ENCODE assay signal across 20 cellular contexts in the genomic region with DNA sequence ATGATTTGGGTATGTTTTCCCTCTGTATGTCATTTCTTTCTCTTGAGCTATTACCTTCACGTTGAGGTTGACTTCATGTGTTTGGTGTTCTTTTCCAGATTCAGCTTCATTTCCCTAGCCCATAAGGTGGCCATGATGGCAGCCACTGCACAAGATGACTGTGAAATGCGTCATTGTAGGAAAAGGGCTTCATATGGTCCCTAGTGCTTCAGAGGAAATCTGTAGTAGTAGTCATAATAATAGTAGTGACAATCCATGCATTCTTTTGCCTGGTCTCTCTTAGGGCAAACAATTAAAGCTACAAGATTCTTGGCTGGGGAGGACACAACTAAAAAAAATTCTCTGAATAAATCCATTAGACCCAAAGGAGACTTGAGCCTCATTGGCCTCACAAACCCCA. TPM values are rescaled to one million over a fixed set of nuclear protein-coding genes. Genes with fewer than 3 reads are reported as not detected.
A peak's percentile ranks its signal among the peaks of the same experiment; 100 is the strongest.
DNase-seq lines count a peak whose midpoint lies in the region; ATAC-seq and TF ChIP-seq lines count a peak whose summit lies in the region.
"Had no signal": no experiment of that assay in that cellular context is flagged by ENCODE, and none has a peak within 500 bp of the region (broad histone marks: within the 10 kb centered on the region; RNA-seq: fewer than 3 reads in every experiment).

No MANE protein-coding gene starts in this region.

- intact Hi-C loops in IMR-90 (cut with micrococcal nuclease) (loop anchor here (10.0 kb wide), 1 partner anchor 201 kb away; a partner anchor contains a TSS), mucosa of descending colon (cut with DNase I, micrococcal nuclease) (no loop called here)

- no peak for TF ChIP-seq CTCF in IMR-90 (conservative IDR thresholded peaks at IDR 0.05; ENCODE audit: low read depth, low read length)
- no peak for TF ChIP-seq CTCF in brain microvascular endothelial cell (IDR thresholded peaks at IDR 0.05; ENCODE audit: low read depth, low read length, missing control alignments)
- TF ChIP-seq CTCF in mucosa of descending colon (IDR thresholded peaks at IDR 0.05): no peak

- no peak for TF ChIP-seq POLR2A in IMR-90 (IDR thresholded peaks at IDR 0.05; ENCODE audit: low read depth, low read length)

- POLR2A ChIA-PET in IMR-90 (lab: Charles Lee; ENCODE audit: unreplicated experiment): no interaction called here

- peaks cover 10% of the 10 kb centered on the region; the same call in 1 of the 2 replicates for H3K9me1 ChIP-seq in IMR-90 (ENCODE audit: insufficient read depth, low read length)

- H3K4me1 Mint-ChIP-seq in stimulated activated effector memory CD8-positive, alpha-beta T cell treated with anti-CD3 and anti-CD28 coated beads, Interleukin-12 subunit alpha, Interleukin-12 subunit beta, amount 100 ng/mL, for 72 hours: peaks cover 13% of the 10 kb centered on the region

- H3K9ac ChIP-seq in IMR-90 (ENCODE audit: low read depth, low read length): no peak overlapping the region

- no peak overlapping the region for H3K4me2 ChIP-seq in IMR-90 (ENCODE audit: low read depth, low read length)

- H3K27me3 ChIP-seq in IMR-90 (ENCODE audit: control insufficient read depth, insufficient read depth, low read length) (no peaks in the 10 kb centered on the region), brain microvascular endothelial cell (replicated peaks) (no peaks in the 10 kb centered on the region)
- H3K27me3 ChIP-seq: MG63 had no signal

- H3K56ac ChIP-seq in IMR-90 (ENCODE audit: extremely low read depth, insufficient read depth, low read length): no peak overlapping the region; the same call in 1 of the 2 replicates

- no peaks in the 10 kb centered on the region for H3K9me3 Mint-ChIP-seq in stimulated activated effector memory CD8-positive, alpha-beta T cell treated with anti-CD3 and anti-CD28 coated beads, Interleukin-12 subunit alpha, Interleukin-12 subunit beta, amount 100 ng/mL, for 72 hours
- H3K9me3 Mint-ChIP-seq: CD4-positive, alpha-beta T cell had no signal

- H3K27ac ChIP-seq in IMR-90 (ENCODE audit: insufficient read depth, low read length): no peak overlapping the region
- H3K27ac ChIP-seq in brain microvascular endothelial cell: peak overlapping the region; percentile 57

- no peak overlapping the region for H3K27ac Mint-ChIP-seq in stimulated activated effector memory CD8-positive, alpha-beta T cell treated with anti-CD3 and anti-CD28 coated beads, Interleukin-12 subunit alpha, Interleukin-12 subunit beta, amount 100 ng/mL, for 72 hours
- H3K27ac Mint-ChIP-seq: B cell; CD4-positive, alpha-beta T cell had no signal

- CTCF ChIA-PET in IMR-90 (lab: Yijun Ruan, JAX): interaction anchor here (0.7 to 1.5 kb wide), 2 partner anchors 13 to 121 kb away, joined by 3 to 4 read pairs; no protein-coding TSS in a partner anchor

- peak overlapping the region; percentile 22; the same call in 1 of the 2 replicates for H2BK20ac ChIP-seq in IMR-90 (ENCODE audit: low read depth, low read length)

- no peaks in the 10 kb centered on the region for H3K36me3 Mint-ChIP-seq in stimulated activated effector memory CD8-positive, alpha-beta T cell treated with anti-CD3 and anti-CD28 coated beads, Interleukin-12 subunit alpha, Interleukin-12 subunit beta, amount 100 ng/mL, for 72 hours

- in situ Hi-C loops in IMR-90 (cut with MboI; ENCODE audit: low sequenced_read_pairs): no loop called here
- in situ Hi-C loops in brain microvascular endothelial cell (cut with HindIII; ENCODE audit: low pct_ligation_motif_present, low sequenced_read_pairs): no loop called here

- H3K23ac ChIP-seq in IMR-90 (ENCODE audit: low read depth, low read length): no peak overlapping the region

- H3K18ac ChIP-seq in IMR-90 (ENCODE audit: low read depth, low read length): peak overlapping the region; percentile 85; the same call in 1 of the 2 replicates

- no peak overlapping the region for H3K4me3 Mint-ChIP-seq in stimulated activated effector memory CD8-positive, alpha-beta T cell treated with anti-CD3 and anti-CD28 coated beads, Interleukin-12 subunit alpha, Interleukin-12 subunit beta, amount 100 ng/mL, for 72 hours
- H3K4me3 Mint-ChIP-seq: B cell; CD4-positive, alpha-beta T cell had no signal

- no peak overlapping the region for H2AK9ac ChIP-seq in IMR-90 (replicated peaks; ENCODE audit: low read depth, low read length, poor library complexity)

- H4K20me1 ChIP-seq in IMR-90 (ENCODE audit: insufficient read depth, low read length): no peaks in the 10 kb centered on the region

- H3K4me3 ChIP-seq in IMR-90 (ENCODE audit: insufficient read depth, low read depth, low read length) (no peak overlapping the region), brain microvascular endothelial cell (ENCODE audit: low read depth, low read length) (no peak overlapping the region), mucosa of descending colon (no peak overlapping the region)
- H3K4me3 ChIP-seq: MG63 had no signal

- peak overlapping the region; percentile 14; the same call in 1 of the 2 replicates for H4K91ac ChIP-seq in IMR-90 (ENCODE audit: insufficient read depth, low read depth, low read length)

- BruUV-seq in IMR-90 (replicated peaks; lab: Mats Ljungman, UMichigan): no TSS peak

- peak overlapping the region; percentile 65 for H3K4ac ChIP-seq in IMR-90 (ENCODE audit: low read depth, low read length)

- H3K4me1 ChIP-seq in IMR-90 (ENCODE audit: control insufficient read depth, insufficient read depth, low read length): peaks cover 12% of the 10 kb centered on the region
- H3K4me1 ChIP-seq in mucosa of descending colon (ENCODE audit: low read depth): no peaks in the 10 kb centered on the region

- H2AFZ ChIP-seq in IMR-90 (replicated peaks; ENCODE audit: low read length, poor library complexity): no peak overlapping the region

- H3K14ac ChIP-seq in IMR-90 (replicated peaks; ENCODE audit: low read depth, low read length): peak overlapping the region; percentile 18; the same call in 1 of the 2 replicates

- peak overlapping the region; percentile 65; the same call in 2 of the 3 replicates for H2BK15ac ChIP-seq in IMR-90 (ENCODE audit: low read depth, low read length)

- H4K8ac ChIP-seq in IMR-90 (ENCODE audit: low read depth in 2 of 2, low read length in 2 of 2): peak overlapping the region in 1 of 2 experiments; percentile 71; a peak in 2 of 4 replicates

- H3K9me3 ChIP-seq in IMR-90 (ENCODE audit: control insufficient read depth, insufficient read depth, low read length) (no peaks in the 10 kb centered on the region), mucosa of descending colon (no peaks in the 10 kb centered on the region)
- H3K9me3 ChIP-seq: MG63 had no signal

- H3K36me3 ChIP-seq in IMR-90 (ENCODE audit: control insufficient read depth, insufficient read depth, low read length) (no peaks in the 10 kb centered on the region), brain microvascular endothelial cell (replicated peaks) (no peaks in the 10 kb centered on the region), mucosa of descending colon (ENCODE audit: low read depth) (no peaks in the 10 kb centered on the region)
- H3K36me3 ChIP-seq: MG63 had no signal

- ATAC-seq in IMR-90 (ENCODE audit: low read depth) (no peak), mucosa of descending colon (no peak), GM18498 (IDR thresholded peaks at IDR 0.05; ENCODE audit: unreplicated experiment) (no peak)
- ATAC-seq in stimulated activated effector memory CD8-positive, alpha-beta T cell treated with anti-CD3 and anti-CD28 coated beads, Interleukin-12 subunit alpha, Interleukin-12 subunit beta, amount 100 ng/mL, for 72 hours: peak; percentile 87
- ATAC-seq: SK-N-SH treated with all-trans-retinoic acid at 6 μM for 48 hours had no signal

- H4K5ac ChIP-seq in IMR-90 (ENCODE audit: low read depth, low read length): peak overlapping the region; percentile 58; the same call in 1 of the 2 replicates

- dilution Hi-C loops in IMR-90 (cut with HindIII; ENCODE audit: low sequenced_read_pairs, unreplicated experiment): no loop called here

- TF ChIP-seq RAD21 in IMR-90 (IDR thresholded peaks at IDR 0.05; ENCODE audit: low read length): no peak

- peak overlapping the region; percentile 48 for H2BK120ac ChIP-seq in IMR-90 (ENCODE audit: low read depth, low read length)

- WGBS in IMR-90 (ENCODE audit: extremely low coverage in 2 of 2, insufficient read length in 1 of 2), 2 experiments: no CpG with 5 or more reads among the region's 2 CpGs

- H2AK5ac ChIP-seq in IMR-90 (ENCODE audit: low read depth, low read length): peak overlapping the region; percentile 54; the same call in 1 of the 2 replicates

- peaks cover 3 to 8% of the 10 kb centered on the region in 2 experiments; a peak in 1 of 4 replicates for H3K79me1 ChIP-seq in IMR-90 (ENCODE audit: low read depth in 1 of 2, low read length in 2 of 2)

- H2BK5ac ChIP-seq in IMR-90 (ENCODE audit: low read depth, low read length, poor library complexity, severe bottlenecking): peak overlapping the region; percentile 77

- DNase-seq in stimulated activated CD4-positive, alpha-beta T cell treated with anti-CD3 and anti-CD28 coated beads, Interleukin-1b, Interleukin-23, amount 100 ng/mL, for 48 hours: peak; percentile 7
- DNase-seq in stimulated activated CD4-positive, alpha-beta T cell treated with anti-CD3 and anti-CD28 coated beads, Interleukin-4, amount 100 ng/mL, for 1 hour: no peak
- DNase-seq in IMR-90 (no peak), brain microvascular endothelial cell (peak; percentile 25), mucosa of descending colon (no peak)
- no peak for DNase-seq in stimulated activated effector memory CD8-positive, alpha-beta T cell treated with anti-CD3 and anti-CD28 coated beads, Interleukin-12 subunit alpha, Interleukin-12 subunit beta, amount 100 ng/mL, for 72 hours (ENCODE audit: low spot score in 2 of 2)
- no peak for DNase-seq in NK-92 treated with Interleukin-12 subunit alpha and Interleukin-12 subunit beta, amount 100 ng/mL, for 24 hours (lab: John Stamatoyannopoulos, UW)
- DNase-seq: Calu3; CD4-positive, alpha-beta T cell; MG63; NCI-H1092; NCI-H146; NCI-H2081; NCI-H510A; NCI-H82; Right ventricle myocardium superior had no signal

TF ChIP-seq in IMR-90, 13 proteins besides CTCF, POLR2A, EP300 and RAD21 (continues in another document):
- TF ChIP-seq MAZ (IDR thresholded peaks at IDR 0.05; ENCODE audit: borderline replicate concordance, low read depth, low read length) (no peak), RCOR1 (IDR thresholded peaks at IDR 0.05; ENCODE audit: insufficient replicate concordance, low read length) (no peak)
- TF ChIP-seq, protein P1, sequence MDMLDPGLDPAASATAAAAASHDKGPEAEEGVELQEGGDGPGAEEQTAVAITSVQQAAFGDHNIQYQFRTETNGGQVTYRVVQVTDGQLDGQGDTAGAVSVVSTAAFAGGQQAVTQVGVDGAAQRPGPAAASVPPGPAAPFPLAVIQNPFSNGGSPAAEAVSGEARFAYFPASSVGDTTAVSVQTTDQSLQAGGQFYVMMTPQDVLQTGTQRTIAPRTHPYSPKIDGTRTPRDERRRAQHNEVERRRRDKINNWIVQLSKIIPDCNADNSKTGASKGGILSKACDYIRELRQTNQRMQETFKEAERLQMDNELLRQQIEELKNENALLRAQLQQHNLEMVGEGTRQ (IDR thresholded peaks at IDR 0.05; ENCODE audit: low read depth, low read length): no peak

RNA-seq across cellular contexts. Expression of a gene that starts 28.4 kb away (rescaled TPM):
- total RNA-seq in IMR-90 (2012; rRNA removed): 57.2 and 59.9 TPM in 2 replicates
- 18.7 and 21.7 TPM in 2 replicates for polyA plus RNA-seq in IMR-90 (2012; rRNA removed)
- 6.1 and 8.5 TPM in 2 replicates for polyA plus RNA-seq in IMR-90 (2012; cell fraction: cytosol; rRNA removed)
- polyA plus RNA-seq in IMR-90 (2012; cell fraction: nucleus; rRNA removed; ENCODE audit: low replicate concordance): 1.6 and 13.0 TPM in 2 replicates
- 10 to 100 TPM in 2 of 3 donors, 1 to 10 TPM in 1; 1.9 to 33.9 (median 17.8) TPM for total RNA-seq in mucosa of descending colon
- total RNA-seq: B cell; CD4-positive, alpha-beta T cell; G401 had no signal

Comparison
In these comparisons a context has a peak if more than half of its experiments do, and no peak if none do; other contexts are left out.
1. DNase-seq: peak in stimulated activated CD4-positive, alpha-beta T cell treated with anti-CD3 and anti-CD28 coated beads, Interleukin-1b, Interleukin-23, amount 100 ng/mL, for 48 hours (single experiment) and brain microvascular endothelial cell (single experiment); none in stimulated activated CD4-positive, alpha-beta T cell treated with anti-CD3 and anti-CD28 coated beads, Interleukin-4, amount 100 ng/mL, for 1 hour (single experiment), IMR-90 (single experiment), stimulated activated effector memory CD8-positive, alpha-beta T cell treated with anti-CD3 and anti-CD28 coated beads, Interleukin-12 subunit alpha, Interleukin-12 subunit beta, amount 100 ng/mL, for 72 hours (0 of 2), mucosa of descending colon (0 of 3) and NK-92 treated with Interleukin-12 subunit alpha and Interleukin-12 subunit beta, amount 100 ng/mL, for 24 hours (single experiment).